In genomic region chr7:158730383-158731055, GRCh38 we compare ENCODE assay signal across 14 cellular contexts. TPM values are rescaled to one million over a fixed set of nuclear protein-coding genes. Genes with fewer than 3 reads are reported as not detected.
A peak's percentile ranks its signal among the peaks of the same experiment; 100 is the strongest.
DNase-seq lines count a peak whose midpoint lies in the region; ATAC-seq and TF ChIP-seq lines count a peak whose summit lies in the region.
"Had no signal": no experiment of that assay in that cellular context is flagged by ENCODE, and none has a peak within 500 bp of the region (broad histone marks: within the 10 kb centered on the region; RNA-seq: fewer than 3 reads in every experiment).

No MANE protein-coding gene starts in this region.

- H3F3A ChIP-seq in GM23338 (replicated peaks; ENCODE audit: low read depth), result 0 out of 2 replicates have a peak, but pooled peaks cover 4% of the 10 kb centered on the region

- 0 out of 2 replicates have a peak overlapping the region, but pooled peaks have one; percentile 52 for H3K27ac ChIP-seq in GM23338 (ENCODE audit: low read depth)
- peak overlapping the region; percentile 16 to 31 for H3K27ac ChIP-seq in esophagus (ENCODE audit: low read depth in 2 of 2, low read length in 1 of 2)
- peak overlapping the region; percentile 54 for H3K27ac ChIP-seq in neutrophil
- peak overlapping the region in 1 of 2 donors; percentile 29 for H3K27ac ChIP-seq in ovary
- H3K27ac ChIP-seq in SJCRH30, result no peak overlapping the region
- H3K27ac ChIP-seq: C4-2B, testis had no signal

- no peak overlapping the region for H3K27ac Mint-ChIP-seq in GM23338
- peak overlapping the region; percentile 10 for H3K27ac Mint-ChIP-seq in WTC11

- no peaks in the 10 kb centered on the region for H3K9me3 Mint-ChIP-seq in GM23338
- no peaks in the 10 kb centered on the region for H3K9me3 Mint-ChIP-seq in WTC11
- H3K9me3 Mint-ChIP-seq: activated CD4-positive, alpha-beta T cell treated with anti-CD3 and anti-CD28 coated beads, Interleukin-2, amount 10 ng/mL, durations not matched to agents 7 days and 5 days had no signal

- no peak overlapping the region for H3K4me3 Mint-ChIP-seq in GM23338
- H3K4me3 Mint-ChIP-seq in WTC11, result no peak overlapping the region
- H3K4me3 Mint-ChIP-seq: activated CD4-positive, alpha-beta T cell treated with anti-CD3 and anti-CD28 coated beads, Interleukin-2, amount 10 ng/mL, durations not matched to agents 7 days and 5 days had no signal

- POLR2A ChIA-PET in WTC11 (lab: Charles Lee), result no interaction called here

- H3K4me3 ChIP-seq in GM23338 (no peak overlapping the region), esophagus (ENCODE audit: low read depth in 1 of 2, low read length in 2 of 2) (no peak overlapping the region), neutrophil (ENCODE audit: low read depth in 1 of 2, low read length in 1 of 2) (peak overlapping the region; percentile 4 to 18), ovary (no peak overlapping the region), SJCRH30 (no peak overlapping the region)
- H3K4me3 ChIP-seq: testis had no signal

- TF ChIP-seq CTCF in GM23338 (conservative IDR thresholded peaks at IDR 0.05; ENCODE audit: low read depth in 2 of 2) (no peak), WTC11 (IDR thresholded peaks at IDR 0.05) (no peak), neutrophil (IDR thresholded peaks at IDR 0.05) (no peak), ovary (IDR thresholded peaks at IDR 0.05) (no peak)

- H3K4me1 Mint-ChIP-seq in GM23338 (peaks cover 34% of the 10 kb centered on the region), WTC11 (peaks cover 38% of the 10 kb centered on the region)

- H2AFZ ChIP-seq in GM23338, result no peak overlapping the region

- H3K27me3 ChIP-seq in GM23338 (ENCODE audit: insufficient read depth), result no peaks in the 10 kb centered on the region
- no peaks in the 10 kb centered on the region for H3K27me3 ChIP-seq in esophagus (ENCODE audit: control insufficient read depth in 1 of 2, insufficient read depth in 2 of 2, low read length in 2 of 2)
- no peaks in the 10 kb centered on the region for H3K27me3 ChIP-seq in neutrophil
- H3K27me3 ChIP-seq in ovary, result no peaks in the 10 kb centered on the region
- H3K27me3 ChIP-seq in SJCRH30, result no peaks in the 10 kb centered on the region
- H3K27me3 ChIP-seq: testis had no signal

- TF ChIP-seq POLR2A in ovary (IDR thresholded peaks at IDR 0.05), result no peak

- H3K36me3 Mint-ChIP-seq in GM23338 (ENCODE audit: low read depth), result peaks cover 12% of the 10 kb centered on the region
- H3K36me3 Mint-ChIP-seq in WTC11, result peaks cover 23% of the 10 kb centered on the region

- H3K4me1 ChIP-seq in GM23338 (ENCODE audit: insufficient read depth) (peaks cover 9% of the 10 kb centered on the region), esophagus (ENCODE audit: control insufficient read depth in 2 of 2, insufficient read depth in 2 of 2, low read length in 1 of 2) (no peaks in the 10 kb centered on the region), neutrophil (ENCODE audit: control insufficient read depth in 1 of 2, insufficient read depth in 1 of 2, low read depth in 1 of 2, low read length in 1 of 2) (peaks cover 8 to 9% of the 10 kb centered on the region in 2 experiments), ovary (ENCODE audit: insufficient read depth) (peaks cover 3% of the 10 kb centered on the region), SJCRH30 (no peaks in the 10 kb centered on the region)
- H3K4me1 ChIP-seq: testis had no signal

- DNase-seq in GM23338 (ENCODE audit: low spot score) (no peak), WTC11 (ENCODE audit: low spot score) (no peak), NCI-H1436 treated with DMSO at 0.1 percent for 48 hours (lab: John Stamatoyannopoulos, UW) (no peak), ovary (no peak), amygdala (lab: John Stamatoyannopoulos, UW) (no peak), SJCRH30 (no peak)
- DNase-seq: activated CD4-positive, alpha-beta T cell treated with anti-CD3 and anti-CD28 coated beads, Interleukin-2, amount 10 ng/mL, durations not matched to agents 7 days and 5 days; GF-D8; islet precursor cell; NCI-H226; testis had no signal

- WGBS in esophagus, 2 donors, result 68 to 72% methylated on average over 18 of the region's 18 CpGs
- WGBS in ovary, 3 donors, result 53 to 63% (median 56%) methylated on average over 18 of the region's 18 CpGs

- H3K9me2 ChIP-seq in GM23338 (ENCODE audit: insufficient read depth), result 0 out of 2 replicates have a peak, but pooled peaks cover 4% of the 10 kb centered on the region

- CTCF ChIA-PET in WTC11 (lab: Charles Lee), result interaction anchor here (1.4 kb wide), 1 partner anchor 246 kb away, joined by 5 read pairs; no protein-coding TSS in a partner anchor

- intact Hi-C loops in ovary (cut with DNase I), result loop anchor here in 1 of 4 donors (10.0 kb wide), 1 partner anchor 84 kb away; no protein-coding TSS in a partner anchor

- no peaks in the 10 kb centered on the region for H3K79me2 ChIP-seq in GM23338 (replicated peaks; ENCODE audit: insufficient read depth)

- no peak for TF ChIP-seq EP300 in ovary (IDR thresholded peaks at IDR 0.05)

- H3K27me3 Mint-ChIP-seq in GM23338 (ENCODE audit: insufficient read depth, low read depth, poor library complexity) (peaks cover 8% of the 10 kb centered on the region), WTC11 (ENCODE audit: low read depth) (no peaks in the 10 kb centered on the region)
- H3K27me3 Mint-ChIP-seq: activated CD4-positive, alpha-beta T cell treated with anti-CD3 and anti-CD28 coated beads, Interleukin-2, amount 10 ng/mL, durations not matched to agents 7 days and 5 days had no signal

- H4K20me1 ChIP-seq in GM23338 (replicated peaks; ENCODE audit: insufficient read depth), result no peaks in the 10 kb centered on the region; the same call in 1 of the 2 replicates

- ATAC-seq in GM23338, result no peak
- no peak for ATAC-seq in WTC11

- no peak overlapping the region for H3K4me2 ChIP-seq in GM23338

- no peaks in the 10 kb centered on the region for H3K9me3 ChIP-seq in esophagus (ENCODE audit: control insufficient read depth in 2 of 2, insufficient read depth in 1 of 2, low read depth in 1 of 2, low read length in 1 of 2)
- no peaks in the 10 kb centered on the region for H3K9me3 ChIP-seq in neutrophil
- H3K9me3 ChIP-seq in ovary, result no peaks in the 10 kb centered on the region
- no peaks in the 10 kb centered on the region for H3K9me3 ChIP-seq in SJCRH30 (replicated peaks)
- H3K9me3 ChIP-seq: testis had no signal

- H3K36me3 ChIP-seq in GM23338 (ENCODE audit: insufficient read depth) (no peaks in the 10 kb centered on the region), esophagus (ENCODE audit: control insufficient read depth in 2 of 2, insufficient read depth in 2 of 2, low read length in 1 of 2) (peaks cover 0 to 16% of the 10 kb centered on the region in 2 donors), neutrophil (peaks cover 14% of the 10 kb centered on the region), ovary (no peaks in the 10 kb centered on the region), SJCRH30 (no peaks in the 10 kb centered on the region)

TF ChIP-seq in GM23338, 12 proteins besides CTCF, POLR2A, EP300 and RAD21 (continues in another document):
- TF ChIP-seq JUNB (IDR thresholded peaks at IDR 0.05; ENCODE audit: unreplicated experiment) (no peak), CREB1 (CRISPR knock-in tag; IDR thresholded peaks at IDR 0.05; ENCODE audit: low read depth) (no peak), NANOG (IDR thresholded peaks at IDR 0.05; ENCODE audit: borderline replicate concordance) (no peak)

TF ChIP-seq in WTC11, 78 proteins besides CTCF, POLR2A, EP300 and RAD21 (continues in another document):
- TF ChIP-seq ARID4B (CRISPR knock-in tag; IDR thresholded peaks at IDR 0.05; ENCODE audit: borderline replicate concordance) (no peak), ZNF121 (CRISPR knock-in tag; IDR thresholded peaks at IDR 0.05) (no peak), HMGA2 (CRISPR knock-in tag; IDR thresholded peaks at IDR 0.05) (no peak)

RNA-seq across cellular contexts. Expression of gene NCAPG2, which starts 25.9 kb away (rescaled TPM):
- total RNA-seq in GM23338 (2014; rRNA removed; shearing (Covaris generic)), result 76.5 and 91.2 TPM in 2 replicates
- polyA plus RNA-seq in GM23338 (2016; fragmentation: Nextera tagmentation; extraction: Ambion mirVana) (34.0 and 38.7 TPM in 2 replicates), esophagus (1 to 10 TPM; 4.9 to 8.1 TPM), ovary (1 to 10 TPM; 3.2 to 4.8 TPM)
- total RNA-seq in WTC11 (2021) (96.8 to 111 TPM (median 99.2 TPM) in 3 replicates), ovary (1 to 10 TPM; 4.2 to 9.3 (median 6.0) TPM)
- 77.4 and 91.9 TPM in 2 replicates for total RNA-seq in SJCRH30 (2014; rRNA removed; shearing (Covaris generic))

Comparison
In these comparisons a context has a peak if more than half of its experiments do, and no peak if none do; other contexts are left out.
1. H3K4me3 ChIP-seq: peak in neutrophil (2 of 2); none in GM23338 (single experiment), esophagus (0 of 2), ovary (single experiment) and SJCRH30 (single experiment).